In genomic region chr1:10457910-10458309, GRCh38 we compare ENCODE assay signal across 16 cellular contexts. TPM values are rescaled to one million over a fixed set of nuclear protein-coding genes. Genes with fewer than 3 reads are reported as not detected.
DNase-seq lines count a peak whose midpoint lies in the region; ATAC-seq and TF ChIP-seq lines count a peak whose summit lies in the region.
"Had no signal": no experiment of that assay in that cellular context is flagged by ENCODE, and none has a peak within 500 bp of the region (broad histone marks: within the 10 kb centered on the region; RNA-seq: fewer than 3 reads in every experiment).

No MANE protein-coding gene starts in this region.

- H3K27me3 Mint-ChIP-seq in activated naive CD4-positive, alpha-beta T cell treated with anti-CD3 and anti-CD28 coated beads, Interleukin-2, amount 10 ng/mL, durations not matched to agents 7 days and 5 days = no peaks in the 10 kb centered on the region
- no peaks in the 10 kb centered on the region for H3K27me3 Mint-ChIP-seq in endodermal cell (ENCODE audit: insufficient read depth)
- H3K27me3 Mint-ChIP-seq in activated T-cell treated with anti-CD3 and anti-CD28 coated beads, Interleukin-2, amount 50 U/mL, for 4 hours (ENCODE audit: low read depth) = no peaks in the 10 kb centered on the region
- H3K27me3 Mint-ChIP-seq: activated CD4-positive, alpha-beta memory T cell treated with anti-CD3 and anti-CD28 coated beads for 36 hours; CD4-positive, alpha-beta memory T cell had no signal

- peaks cover 17% of the 10 kb centered on the region for H3K36me3 Mint-ChIP-seq in activated naive CD4-positive, alpha-beta T cell treated with anti-CD3 and anti-CD28 coated beads, Interleukin-2, amount 10 ng/mL, durations not matched to agents 7 days and 5 days
- peaks cover 52% of the 10 kb centered on the region for H3K36me3 Mint-ChIP-seq in endodermal cell (ENCODE audit: low read depth)
- H3K36me3 Mint-ChIP-seq in activated T-cell treated with anti-CD3 and anti-CD28 coated beads, Interleukin-2, amount 50 U/mL, for 4 hours (ENCODE audit: insufficient read depth) = peaks cover 17% of the 10 kb centered on the region

- H3K27ac ChIP-seq in endodermal cell (ENCODE audit: low read depth, low read length) (no peak overlapping the region), thymus (ENCODE audit: low read depth) (peak overlapping the region; percentile 5)
- H3K27ac ChIP-seq: HL-60, neural progenitor cell, SK-N-MC, tibial nerve had no signal

- peaks cover 34% of the 10 kb centered on the region for H3K36me3 ChIP-seq in endodermal cell (ENCODE audit: control insufficient read depth, insufficient read depth, low read length)
- peaks cover 29% of the 10 kb centered on the region for H3K36me3 ChIP-seq in thymus (ENCODE audit: control insufficient read depth, insufficient read depth)
- H3K36me3 ChIP-seq: neural progenitor cell had no signal

- H3K9me3 ChIP-seq in endodermal cell (ENCODE audit: control insufficient read depth, low read length) (peaks cover 8% of the 10 kb centered on the region), thymus (ENCODE audit: control insufficient read depth) (peaks cover 1% of the 10 kb centered on the region)
- H3K9me3 ChIP-seq: tibial nerve had no signal

- no peak for ATAC-seq in activated T-cell treated with anti-CD3 and anti-CD28 coated beads, Interleukin-2, amount 50 U/mL, for 4 hours

- peaks cover 21% of the 10 kb centered on the region for H3K4me1 Mint-ChIP-seq in activated naive CD4-positive, alpha-beta T cell treated with anti-CD3 and anti-CD28 coated beads, Interleukin-2, amount 10 ng/mL, durations not matched to agents 7 days and 5 days
- H3K4me1 Mint-ChIP-seq in endodermal cell = peaks cover 4% of the 10 kb centered on the region
- peaks cover 8% of the 10 kb centered on the region for H3K4me1 Mint-ChIP-seq in activated T-cell treated with anti-CD3 and anti-CD28 coated beads, Interleukin-2, amount 50 U/mL, for 4 hours (ENCODE audit: low read depth)

- 93 to 98% methylated on average over 7 of the region's 7 CpGs for WGBS in endodermal cell (ENCODE audit: insufficient coverage in 1 of 2, insufficient read length in 1 of 2), 2 experiments
- WGBS in thymus = 93% methylated on average over 7 of the region's 7 CpGs

- no peak for TF ChIP-seq CTCF in endodermal cell (conservative IDR thresholded peaks at IDR 0.05)

- peak overlapping the region; percentile 55 for H3K27ac Mint-ChIP-seq in activated naive CD4-positive, alpha-beta T cell treated with anti-CD3 and anti-CD28 coated beads, Interleukin-2, amount 10 ng/mL, durations not matched to agents 7 days and 5 days
- peak overlapping the region; percentile 26 for H3K27ac Mint-ChIP-seq in endodermal cell
- H3K27ac Mint-ChIP-seq: activated CD4-positive, alpha-beta memory T cell treated with anti-CD3 and anti-CD28 coated beads for 36 hours; neural progenitor cell had no signal

- H3K4me1 ChIP-seq in endodermal cell (ENCODE audit: control insufficient read depth, insufficient read depth, low read length) = no peaks in the 10 kb centered on the region
- no peaks in the 10 kb centered on the region for H3K4me1 ChIP-seq in thymus (ENCODE audit: control insufficient read depth, insufficient read depth, low read length)
- H3K4me1 ChIP-seq: neural progenitor cell, tibial nerve had no signal

- H3K4me3 Mint-ChIP-seq in activated naive CD4-positive, alpha-beta T cell treated with anti-CD3 and anti-CD28 coated beads, Interleukin-2, amount 10 ng/mL, durations not matched to agents 7 days and 5 days = no peak overlapping the region
- H3K4me3 Mint-ChIP-seq in endodermal cell = no peak overlapping the region
- H3K4me3 Mint-ChIP-seq in activated T-cell treated with anti-CD3 and anti-CD28 coated beads, Interleukin-2, amount 50 U/mL, for 4 hours = no peak overlapping the region
- H3K4me3 Mint-ChIP-seq: activated CD4-positive, alpha-beta memory T cell treated with anti-CD3 and anti-CD28 coated beads for 36 hours; neural progenitor cell had no signal

- no peaks in the 10 kb centered on the region for H3K9me3 Mint-ChIP-seq in activated naive CD4-positive, alpha-beta T cell treated with anti-CD3 and anti-CD28 coated beads, Interleukin-2, amount 10 ng/mL, durations not matched to agents 7 days and 5 days
- H3K9me3 Mint-ChIP-seq in endodermal cell = peaks cover 6% of the 10 kb centered on the region
- H3K9me3 Mint-ChIP-seq in activated T-cell treated with anti-CD3 and anti-CD28 coated beads, Interleukin-2, amount 50 U/mL, for 4 hours = no peaks in the 10 kb centered on the region
- H3K9me3 Mint-ChIP-seq: activated CD4-positive, alpha-beta memory T cell treated with anti-CD3 and anti-CD28 coated beads for 36 hours; CD4-positive, alpha-beta memory T cell had no signal

- no peak overlapping the region for H3K9ac ChIP-seq in endodermal cell (ENCODE audit: extremely low read depth, low read length, poor library complexity, severe bottlenecking)
- H3K9ac ChIP-seq: neural progenitor cell had no signal

- CTCF ChIA-PET in activated naive CD4-positive, alpha-beta T cell treated with anti-CD3 and anti-CD28 coated beads, Interleukin-2, amount 10 ng/mL, durations not matched to agents 7 days and 5 days (lab: Charles Lee) = interaction anchor here (1.3 kb wide), 1 partner anchor 37 kb away, joined by 4 read pairs; no protein-coding TSS in a partner anchor

- H3K27me3 ChIP-seq in endodermal cell (ENCODE audit: control insufficient read depth, insufficient read depth, low read length, poor library complexity, severe bottlenecking) = no peaks in the 10 kb centered on the region
- no peaks in the 10 kb centered on the region for H3K27me3 ChIP-seq in thymus (ENCODE audit: control insufficient read depth, insufficient read depth)
- H3K27me3 ChIP-seq: neural progenitor cell, tibial nerve had no signal

- no peak for DNase-seq in activated naive CD4-positive, alpha-beta T cell treated with anti-CD3 and anti-CD28 coated beads, Interleukin-2, amount 10 ng/mL, durations not matched to agents 7 days and 5 days
- no peak for DNase-seq in activated naive CD4-positive, alpha-beta T cell (lab: John Stamatoyannopoulos, UW)
- DNase-seq in endodermal cell (no peak), activated gamma-delta T cell (lab: John Stamatoyannopoulos, UW) (no peak)
- DNase-seq in activated T-cell treated with anti-CD3 and anti-CD28 coated beads, Interleukin-2, amount 50 U/mL, for 4 hours = no peak
- DNase-seq: activated CD4-positive, alpha-beta memory T cell treated with anti-CD3 and anti-CD28 coated beads for 36 hours; CD4-positive, alpha-beta memory T cell; Karpas-422; NCI-H1436 treated with DMSO at 0.1 percent for 48 hours; NCI-H446 treated with DMSO at 0.1 percent for 48 hours; stimulated activated CD4-positive, alpha-beta T cell treated with anti-CD3 and anti-CD28 coated beads, Interleukin-4, amount 100 ng/mL, for 1 hour had no signal

- H3K4me3 ChIP-seq in endodermal cell (ENCODE audit: low read length) (no peak overlapping the region), thymus (ENCODE audit: low read length) (no peak overlapping the region)
- H3K4me3 ChIP-seq: neural progenitor cell, SK-N-MC, tibial nerve had no signal

RNA-seq across cellular contexts. Expression of gene CORT, which starts 8.1 kb away (rescaled TPM):
- 1 to 10 TPM in 1 of 2 donors, under 1 TPM in 1; 0.53 to 1.3 TPM for total RNA-seq in endodermal cell
- 0.89 TPM for polyA plus RNA-seq in endodermal cell (2013, experiment 1 of 2)
- 1.1 TPM for polyA plus RNA-seq in endodermal cell (2013, experiment 2 of 2)
- polyA plus RNA-seq in thymus = 0.71 TPM
- under 1 TPM in 1 of 3 donors, not detected in 2; 0.32 TPM for total RNA-seq in activated T-cell treated with anti-CD3 and anti-CD28 coated beads, Interleukin-2, amount 50 U/mL, for 4 hours
- total RNA-seq: CD4-positive, alpha-beta memory T cell had no signal
- polyA plus RNA-seq: CD4-positive, alpha-beta memory T cell had no signal

RNA-seq across cellular contexts. Expression of gene DFFA, which starts 14.4 kb away (rescaled TPM):
- total RNA-seq in endodermal cell = 100 to 1,000 TPM; 100 to 105 TPM
- 32.1 TPM for polyA plus RNA-seq in endodermal cell (2013, experiment 1 of 2)
- polyA plus RNA-seq in endodermal cell (2013, experiment 2 of 2) = 29.5 TPM
- 13.1 TPM for polyA plus RNA-seq in thymus
- 10 to 100 TPM; 62.9 to 81.5 (median 73.4) TPM for total RNA-seq in activated T-cell treated with anti-CD3 and anti-CD28 coated beads, Interleukin-2, amount 50 U/mL, for 4 hours

RNA-seq across cellular contexts. Expression of gene PEX14, which starts 16.8 kb away (rescaled TPM):
- 10 to 100 TPM; 24.3 to 26.0 TPM for total RNA-seq in endodermal cell
- 22.3 TPM for polyA plus RNA-seq in endodermal cell (2013, experiment 1 of 2)
- 22.3 TPM for polyA plus RNA-seq in endodermal cell (2013, experiment 2 of 2)
- 16.1 TPM for polyA plus RNA-seq in thymus
- 10 to 100 TPM; 21.6 to 23.4 (median 22.2) TPM for total RNA-seq in activated T-cell treated with anti-CD3 and anti-CD28 coated beads, Interleukin-2, amount 50 U/mL, for 4 hours

RNA-seq across cellular contexts. Expression of gene CENPS, which starts 27.7 kb away (rescaled TPM):
- 10 to 100 TPM; 23.1 to 30.8 TPM for total RNA-seq in endodermal cell
- 22.5 TPM for polyA plus RNA-seq in endodermal cell (2013, experiment 1 of 2)
- polyA plus RNA-seq in endodermal cell (2013, experiment 2 of 2) = 25.0 TPM
- 17.2 TPM for polyA plus RNA-seq in thymus
- total RNA-seq in activated T-cell treated with anti-CD3 and anti-CD28 coated beads, Interleukin-2, amount 50 U/mL, for 4 hours = 10 to 100 TPM; 16.3 to 24.2 (median 22.3) TPM

RNA-seq across cellular contexts. Expression of gene PGD, which starts 59.0 kb away (rescaled TPM):
- total RNA-seq in endodermal cell = 100 to 1,000 TPM; 198 to 217 TPM
- polyA plus RNA-seq in endodermal cell (2013, experiment 1 of 2) = 295 TPM
- 279 TPM for polyA plus RNA-seq in endodermal cell (2013, experiment 2 of 2)
- 48.9 TPM for polyA plus RNA-seq in thymus
- 100 to 1,000 TPM in 1 of 3 donors, 10 to 100 TPM in 2; 82.2 to 105 (median 93.1) TPM for total RNA-seq in activated T-cell treated with anti-CD3 and anti-CD28 coated beads, Interleukin-2, amount 50 U/mL, for 4 hours
